1 cellular context compared by ENCODE assay signal in the genomic region with DNA sequence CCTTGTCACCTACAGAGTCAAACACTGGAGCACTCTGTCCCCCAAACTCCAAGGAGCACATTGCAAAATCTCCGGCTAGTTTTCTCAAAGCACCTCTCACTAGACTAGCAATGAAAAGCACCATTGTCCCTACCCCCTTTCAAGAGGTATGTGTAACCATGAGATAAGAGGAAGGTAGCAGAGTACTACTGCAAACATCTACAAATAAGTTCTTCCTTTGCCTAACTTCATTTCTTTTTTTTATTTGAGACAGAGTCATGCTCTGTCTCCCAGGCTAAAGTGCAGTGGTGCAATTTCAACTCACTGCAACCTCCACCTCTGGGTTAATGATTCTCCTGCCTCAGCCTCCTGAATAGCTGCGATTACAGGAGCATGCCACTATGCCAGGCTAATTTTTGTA.
TF ChIP-seq lines count a peak whose summit lies in the region.

No MANE protein-coding gene starts in this region.

TF ChIP-seq in HepG2, 621 proteins besides CTCF, POLR2A, EP300 and RAD21 (continued from another document and continues in another):
- TF ChIP-seq, protein P1, sequence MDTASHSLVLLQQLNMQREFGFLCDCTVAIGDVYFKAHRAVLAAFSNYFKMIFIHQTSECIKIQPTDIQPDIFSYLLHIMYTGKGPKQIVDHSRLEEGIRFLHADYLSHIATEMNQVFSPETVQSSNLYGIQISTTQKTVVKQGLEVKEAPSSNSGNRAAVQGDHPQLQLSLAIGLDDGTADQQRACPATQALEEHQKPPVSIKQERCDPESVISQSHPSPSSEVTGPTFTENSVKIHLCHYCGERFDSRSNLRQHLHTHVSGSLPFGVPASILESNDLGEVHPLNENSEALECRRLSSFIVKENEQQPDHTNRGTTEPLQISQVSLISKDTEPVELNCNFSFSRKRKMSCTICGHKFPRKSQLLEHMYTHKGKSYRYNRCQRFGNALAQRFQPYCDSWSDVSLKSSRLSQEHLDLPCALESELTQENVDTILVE (CRISPR knock-in tag; IDR thresholded peaks at IDR 0.05) = no peak
- TF ChIP-seq ADNP (CRISPR knock-in tag; IDR thresholded peaks at IDR 0.05) (no peak), BRD4 (CRISPR knock-in tag; IDR thresholded peaks at IDR 0.05) (0 out of 2 replicates have a peak, but pooled peaks have one; percentile 17), ZNF790 (CRISPR knock-in tag; IDR thresholded peaks at IDR 0.05; ENCODE audit: borderline replicate concordance) (no peak), RFX1 (IDR thresholded peaks at IDR 0.05) (no peak), KMT2B (CRISPR knock-in tag; IDR thresholded peaks at IDR 0.05) (no peak), NPAS2 (CRISPR knock-in tag; IDR thresholded peaks at IDR 0.05; ENCODE audit: borderline replicate concordance) (no peak), ZFY (CRISPR knock-in tag; IDR thresholded peaks at IDR 0.05) (no peak), IRF2 (CRISPR knock-in tag; IDR thresholded peaks at IDR 0.05) (no peak), ZNF737 (CRISPR knock-in tag; IDR thresholded peaks at IDR 0.05; ENCODE audit: borderline replicate concordance) (no peak), ZNF496 (CRISPR knock-in tag; IDR thresholded peaks at IDR 0.05; ENCODE audit: insufficient replicate concordance) (no peak), ZNF510 (CRISPR knock-in tag; IDR thresholded peaks at IDR 0.05; ENCODE audit: low read depth) (no peak), RARA (CRISPR knock-in tag; IDR thresholded peaks at IDR 0.05) (peak; percentile 40), MAZ (IDR thresholded peaks at IDR 0.05; ENCODE audit: borderline replicate concordance, low read depth, low read length) (no peak), MAZ (CRISPR knock-in tag; IDR thresholded peaks at IDR 0.05; ENCODE audit: low read depth) (no peak), U2AF1 (optimal IDR thresholded peaks at IDR 0.05; ENCODE audit: low read depth, low read length) (no peak), MZF1 (CRISPR knock-in tag; IDR thresholded peaks at IDR 0.05; ENCODE audit: borderline replicate concordance) (no peak), ZNF207 (IDR thresholded peaks at IDR 0.05; ENCODE audit: borderline replicate concordance) (no peak), ZFX (CRISPR knock-in tag; IDR thresholded peaks at IDR 0.05; ENCODE audit: low read depth) (no peak), ZMYM4 (CRISPR knock-in tag; IDR thresholded peaks at IDR 0.05) (peak; percentile 51), XBP1 (CRISPR knock-in tag; IDR thresholded peaks at IDR 0.05) (no peak), CREM (IDR thresholded peaks at IDR 0.05) (peak; percentile 77), CREM (CRISPR knock-in tag; IDR thresholded peaks at IDR 0.05) (no peak), ATM (IDR thresholded peaks at IDR 0.05; ENCODE audit: borderline replicate concordance) (no peak), ZNF232 (CRISPR knock-in tag; IDR thresholded peaks at IDR 0.05; ENCODE audit: borderline replicate concordance) (no peak), TAF15 (IDR thresholded peaks at IDR 0.05; ENCODE audit: low read depth, low read length, poor library complexity, severe bottlenecking) (no peak), CCAR2 (optimal IDR thresholded peaks at IDR 0.05; ENCODE audit: low read depth, low read length) (no peak), NFYB (CRISPR knock-in tag; IDR thresholded peaks at IDR 0.05) (no peak), MAFG (CRISPR knock-in tag; IDR thresholded peaks at IDR 0.05) (no peak), HOXA3 (CRISPR knock-in tag; IDR thresholded peaks at IDR 0.05) (peak; percentile 37; the same call in 1 of the 2 replicates)
- TF ChIP-seq, protein P2, sequence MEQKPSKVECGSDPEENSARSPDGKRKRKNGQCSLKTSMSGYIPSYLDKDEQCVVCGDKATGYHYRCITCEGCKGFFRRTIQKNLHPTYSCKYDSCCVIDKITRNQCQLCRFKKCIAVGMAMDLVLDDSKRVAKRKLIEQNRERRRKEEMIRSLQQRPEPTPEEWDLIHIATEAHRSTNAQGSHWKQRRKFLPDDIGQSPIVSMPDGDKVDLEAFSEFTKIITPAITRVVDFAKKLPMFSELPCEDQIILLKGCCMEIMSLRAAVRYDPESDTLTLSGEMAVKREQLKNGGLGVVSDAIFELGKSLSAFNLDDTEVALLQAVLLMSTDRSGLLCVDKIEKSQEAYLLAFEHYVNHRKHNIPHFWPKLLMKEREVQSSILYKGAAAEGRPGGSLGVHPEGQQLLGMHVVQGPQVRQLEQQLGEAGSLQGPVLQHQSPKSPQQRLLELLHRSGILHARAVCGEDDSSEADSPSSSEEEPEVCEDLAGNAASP (CRISPR knock-in tag; IDR thresholded peaks at IDR 0.05; ENCODE audit: borderline replicate concordance) = peak; percentile 41; the same call in 1 of the 2 replicates
- TF ChIP-seq, protein P3, sequence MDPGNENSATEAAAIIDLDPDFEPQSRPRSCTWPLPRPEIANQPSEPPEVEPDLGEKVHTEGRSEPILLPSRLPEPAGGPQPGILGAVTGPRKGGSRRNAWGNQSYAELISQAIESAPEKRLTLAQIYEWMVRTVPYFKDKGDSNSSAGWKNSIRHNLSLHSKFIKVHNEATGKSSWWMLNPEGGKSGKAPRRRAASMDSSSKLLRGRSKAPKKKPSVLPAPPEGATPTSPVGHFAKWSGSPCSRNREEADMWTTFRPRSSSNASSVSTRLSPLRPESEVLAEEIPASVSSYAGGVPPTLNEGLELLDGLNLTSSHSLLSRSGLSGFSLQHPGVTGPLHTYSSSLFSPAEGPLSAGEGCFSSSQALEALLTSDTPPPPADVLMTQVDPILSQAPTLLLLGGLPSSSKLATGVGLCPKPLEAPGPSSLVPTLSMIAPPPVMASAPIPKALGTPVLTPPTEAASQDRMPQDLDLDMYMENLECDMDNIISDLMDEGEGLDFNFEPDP (CRISPR knock-in tag; conservative IDR thresholded peaks at IDR 0.05) = no peak
- TF ChIP-seq, protein P4, sequence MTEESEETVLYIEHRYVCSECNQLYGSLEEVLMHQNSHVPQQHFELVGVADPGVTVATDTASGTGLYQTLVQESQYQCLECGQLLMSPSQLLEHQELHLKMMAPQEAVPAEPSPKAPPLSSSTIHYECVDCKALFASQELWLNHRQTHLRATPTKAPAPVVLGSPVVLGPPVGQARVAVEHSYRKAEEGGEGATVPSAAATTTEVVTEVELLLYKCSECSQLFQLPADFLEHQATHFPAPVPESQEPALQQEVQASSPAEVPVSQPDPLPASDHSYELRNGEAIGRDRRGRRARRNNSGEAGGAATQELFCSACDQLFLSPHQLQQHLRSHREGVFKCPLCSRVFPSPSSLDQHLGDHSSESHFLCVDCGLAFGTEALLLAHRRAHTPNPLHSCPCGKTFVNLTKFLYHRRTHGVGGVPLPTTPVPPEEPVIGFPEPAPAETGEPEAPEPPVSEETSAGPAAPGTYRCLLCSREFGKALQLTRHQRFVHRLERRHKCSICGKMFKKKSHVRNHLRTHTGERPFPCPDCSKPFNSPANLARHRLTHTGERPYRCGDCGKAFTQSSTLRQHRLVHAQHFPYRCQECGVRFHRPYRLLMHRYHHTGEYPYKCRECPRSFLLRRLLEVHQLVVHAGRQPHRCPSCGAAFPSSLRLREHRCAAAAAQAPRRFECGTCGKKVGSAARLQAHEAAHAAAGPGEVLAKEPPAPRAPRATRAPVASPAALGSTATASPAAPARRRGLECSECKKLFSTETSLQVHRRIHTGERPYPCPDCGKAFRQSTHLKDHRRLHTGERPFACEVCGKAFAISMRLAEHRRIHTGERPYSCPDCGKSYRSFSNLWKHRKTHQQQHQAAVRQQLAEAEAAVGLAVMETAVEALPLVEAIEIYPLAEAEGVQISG (CRISPR knock-in tag; IDR thresholded peaks at IDR 0.05) = 0 out of 2 replicates have a peak, but pooled peaks have one; percentile 19
- TF ChIP-seq, protein P5, sequence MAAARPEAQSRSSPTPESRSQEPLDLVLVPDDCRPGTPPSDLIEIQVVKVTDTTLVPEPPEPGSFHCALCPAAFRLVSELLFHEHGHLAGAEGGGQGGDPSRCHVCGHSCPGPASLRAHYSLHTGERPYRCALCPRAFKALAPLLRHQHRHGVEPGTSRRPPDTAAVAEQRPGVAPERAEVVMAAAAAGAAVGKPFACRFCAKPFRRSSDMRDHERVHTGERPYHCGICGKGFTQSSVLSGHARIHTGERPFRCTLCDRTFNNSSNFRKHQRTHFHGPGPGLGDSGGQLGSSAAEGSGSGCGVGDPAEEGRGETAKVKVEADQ (CRISPR knock-in tag; IDR thresholded peaks at IDR 0.05; ENCODE audit: borderline replicate concordance) = no peak
- TF ChIP-seq, protein P6, sequence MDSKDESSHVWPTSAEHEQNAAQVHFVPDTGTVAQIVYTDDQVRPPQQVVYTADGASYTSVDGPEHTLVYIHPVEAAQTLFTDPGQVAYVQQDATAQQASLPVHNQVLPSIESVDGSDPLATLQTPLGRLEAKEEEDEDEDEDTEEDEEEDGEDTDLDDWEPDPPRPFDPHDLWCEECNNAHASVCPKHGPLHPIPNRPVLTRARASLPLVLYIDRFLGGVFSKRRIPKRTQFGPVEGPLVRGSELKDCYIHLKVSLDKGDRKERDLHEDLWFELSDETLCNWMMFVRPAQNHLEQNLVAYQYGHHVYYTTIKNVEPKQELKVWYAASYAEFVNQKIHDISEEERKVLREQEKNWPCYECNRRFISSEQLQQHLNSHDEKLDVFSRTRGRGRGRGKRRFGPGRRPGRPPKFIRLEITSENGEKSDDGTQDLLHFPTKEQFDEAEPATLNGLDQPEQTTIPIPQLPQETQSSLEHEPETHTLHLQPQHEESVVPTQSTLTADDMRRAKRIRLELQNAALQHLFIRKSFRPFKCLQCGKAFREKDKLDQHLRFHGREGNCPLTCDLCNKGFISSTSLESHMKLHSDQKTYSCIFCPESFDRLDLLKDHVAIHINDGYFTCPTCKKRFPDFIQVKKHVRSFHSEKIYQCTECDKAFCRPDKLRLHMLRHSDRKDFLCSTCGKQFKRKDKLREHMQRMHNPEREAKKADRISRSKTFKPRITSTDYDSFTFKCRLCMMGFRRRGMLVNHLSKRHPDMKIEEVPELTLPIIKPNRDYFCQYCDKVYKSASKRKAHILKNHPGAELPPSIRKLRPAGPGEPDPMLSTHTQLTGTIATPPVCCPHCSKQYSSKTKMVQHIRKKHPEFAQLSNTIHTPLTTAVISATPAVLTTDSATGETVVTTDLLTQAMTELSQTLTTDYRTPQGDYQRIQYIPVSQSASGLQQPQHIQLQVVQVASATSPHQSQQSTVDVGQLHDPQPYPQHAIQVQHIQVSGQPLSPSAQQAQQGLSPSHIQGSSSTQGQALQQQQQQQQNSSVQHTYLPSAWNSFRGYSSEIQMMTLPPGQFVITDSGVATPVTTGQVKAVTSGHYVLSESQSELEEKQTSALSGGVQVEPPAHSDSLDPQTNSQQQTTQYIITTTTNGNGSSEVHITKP (CRISPR knock-in tag; IDR thresholded peaks at IDR 0.05; ENCODE audit: low read depth) = no peak
- TF ChIP-seq, protein P7, sequence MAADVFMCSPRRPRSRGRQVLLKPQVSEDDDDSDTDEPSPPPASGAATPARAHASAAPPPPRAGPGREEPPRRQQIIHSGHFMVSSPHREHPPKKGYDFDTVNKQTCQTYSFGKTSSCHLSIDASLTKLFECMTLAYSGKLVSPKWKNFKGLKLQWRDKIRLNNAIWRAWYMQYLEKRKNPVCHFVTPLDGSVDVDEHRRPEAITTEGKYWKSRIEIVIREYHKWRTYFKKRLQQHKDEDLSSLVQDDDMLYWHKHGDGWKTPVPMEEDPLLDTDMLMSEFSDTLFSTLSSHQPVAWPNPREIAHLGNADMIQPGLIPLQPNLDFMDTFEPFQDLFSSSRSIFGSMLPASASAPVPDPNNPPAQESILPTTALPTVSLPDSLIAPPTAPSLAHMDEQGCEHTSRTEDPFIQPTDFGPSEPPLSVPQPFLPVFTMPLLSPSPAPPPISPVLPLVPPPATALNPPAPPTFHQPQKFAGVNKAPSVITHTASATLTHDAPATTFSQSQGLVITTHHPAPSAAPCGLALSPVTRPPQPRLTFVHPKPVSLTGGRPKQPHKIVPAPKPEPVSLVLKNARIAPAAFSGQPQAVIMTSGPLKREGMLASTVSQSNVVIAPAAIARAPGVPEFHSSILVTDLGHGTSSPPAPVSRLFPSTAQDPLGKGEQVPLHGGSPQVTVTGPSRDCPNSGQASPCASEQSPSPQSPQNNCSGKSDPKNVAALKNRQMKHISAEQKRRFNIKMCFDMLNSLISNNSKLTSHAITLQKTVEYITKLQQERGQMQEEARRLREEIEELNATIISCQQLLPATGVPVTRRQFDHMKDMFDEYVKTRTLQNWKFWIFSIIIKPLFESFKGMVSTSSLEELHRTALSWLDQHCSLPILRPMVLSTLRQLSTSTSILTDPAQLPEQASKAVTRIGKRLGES (CRISPR knock-in tag; IDR thresholded peaks at IDR 0.05; ENCODE audit: borderline replicate concordance) = no peak
- TF ChIP-seq, protein P8, sequence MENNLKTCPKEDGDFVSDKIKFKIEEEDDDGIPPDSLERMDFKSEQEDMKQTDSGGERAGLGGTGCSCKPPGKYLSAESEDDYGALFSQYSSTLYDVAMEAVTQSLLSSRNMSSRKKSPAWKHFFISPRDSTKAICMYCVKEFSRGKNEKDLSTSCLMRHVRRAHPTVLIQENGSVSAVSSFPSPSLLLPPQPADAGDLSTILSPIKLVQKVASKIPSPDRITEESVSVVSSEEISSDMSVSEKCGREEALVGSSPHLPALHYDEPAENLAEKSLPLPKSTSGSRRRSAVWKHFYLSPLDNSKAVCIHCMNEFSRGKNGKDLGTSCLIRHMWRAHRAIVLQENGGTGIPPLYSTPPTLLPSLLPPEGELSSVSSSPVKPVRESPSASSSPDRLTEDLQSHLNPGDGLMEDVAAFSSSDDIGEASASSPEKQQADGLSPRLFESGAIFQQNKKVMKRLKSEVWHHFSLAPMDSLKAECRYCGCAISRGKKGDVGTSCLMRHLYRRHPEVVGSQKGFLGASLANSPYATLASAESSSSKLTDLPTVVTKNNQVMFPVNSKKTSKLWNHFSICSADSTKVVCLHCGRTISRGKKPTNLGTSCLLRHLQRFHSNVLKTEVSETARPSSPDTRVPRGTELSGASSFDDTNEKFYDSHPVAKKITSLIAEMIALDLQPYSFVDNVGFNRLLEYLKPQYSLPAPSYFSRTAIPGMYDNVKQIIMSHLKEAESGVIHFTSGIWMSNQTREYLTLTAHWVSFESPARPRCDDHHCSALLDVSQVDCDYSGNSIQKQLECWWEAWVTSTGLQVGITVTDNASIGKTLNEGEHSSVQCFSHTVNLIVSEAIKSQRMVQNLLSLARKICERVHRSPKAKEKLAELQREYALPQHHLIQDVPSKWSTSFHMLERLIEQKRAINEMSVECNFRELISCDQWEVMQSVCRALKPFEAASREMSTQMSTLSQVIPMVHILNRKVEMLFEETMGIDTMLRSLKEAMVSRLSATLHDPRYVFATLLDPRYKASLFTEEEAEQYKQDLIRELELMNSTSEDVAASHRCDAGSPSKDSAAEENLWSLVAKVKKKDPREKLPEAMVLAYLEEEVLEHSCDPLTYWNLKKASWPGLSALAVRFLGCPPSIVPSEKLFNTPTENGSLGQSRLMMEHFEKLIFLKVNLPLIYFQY (CRISPR knock-in tag; IDR thresholded peaks at IDR 0.05; ENCODE audit: borderline replicate concordance) = no peak
- TF ChIP-seq, protein P9, sequence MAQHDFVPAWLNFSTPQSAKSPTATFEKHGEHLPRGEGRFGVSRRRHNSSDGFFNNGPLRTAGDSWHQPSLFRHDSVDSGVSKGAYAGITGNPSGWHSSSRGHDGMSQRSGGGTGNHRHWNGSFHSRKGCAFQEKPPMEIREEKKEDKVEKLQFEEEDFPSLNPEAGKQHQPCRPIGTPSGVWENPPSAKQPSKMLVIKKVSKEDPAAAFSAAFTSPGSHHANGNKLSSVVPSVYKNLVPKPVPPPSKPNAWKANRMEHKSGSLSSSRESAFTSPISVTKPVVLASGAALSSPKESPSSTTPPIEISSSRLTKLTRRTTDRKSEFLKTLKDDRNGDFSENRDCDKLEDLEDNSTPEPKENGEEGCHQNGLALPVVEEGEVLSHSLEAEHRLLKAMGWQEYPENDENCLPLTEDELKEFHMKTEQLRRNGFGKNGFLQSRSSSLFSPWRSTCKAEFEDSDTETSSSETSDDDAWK (CRISPR knock-in tag; IDR thresholded peaks at IDR 0.05) = no peak
